21 cellular contexts compared by ENCODE assay signal in genomic region chr9:27602954-27603353, GRCh38. TPM values are rescaled to one million over a fixed set of nuclear protein-coding genes. Genes with fewer than 3 reads are reported as not detected.
DNase-seq lines count a peak whose midpoint lies in the region; TF ChIP-seq lines count a peak whose summit lies in the region.
"Had no signal": no experiment of that assay in that cellular context is flagged by ENCODE, and none has a peak within 500 bp of the region (broad histone marks: within the 10 kb centered on the region; RNA-seq: fewer than 3 reads in every experiment).

No MANE protein-coding gene starts in this region.

- H3K9me3 Mint-ChIP-seq in CD14-positive monocyte = peaks cover 0 to 4% (median 2%) of the 10 kb centered on the region in 7 donors
- H3K9me3 Mint-ChIP-seq in nephron progenitor cell = no peaks in the 10 kb centered on the region
- H3K9me3 Mint-ChIP-seq: CD8-positive, alpha-beta memory T cell had no signal

- H3K27me3 ChIP-seq in sigmoid colon = no peaks in the 10 kb centered on the region
- H3K27me3 ChIP-seq: Peyer's patch had no signal

- no peaks in the 10 kb centered on the region for H3K9me3 ChIP-seq in sigmoid colon
- H3K9me3 ChIP-seq: Peyer's patch had no signal

- H3K36me3 ChIP-seq in sigmoid colon = no peaks in the 10 kb centered on the region
- H3K36me3 ChIP-seq: Peyer's patch had no signal

- intact Hi-C loops in CD14-positive monocyte (cut with micrococcal nuclease) = no loop called here
- intact Hi-C loops in sigmoid colon (cut with DNase I) = loop anchor here (1.0 kb wide), 1 partner anchor 31 kb away; no protein-coding TSS in a partner anchor
- intact Hi-C loops in head of caudate nucleus (cut with DNase I) = no loop called here

- TF ChIP-seq CTCF in CD14-positive monocyte (IDR thresholded peaks at IDR 0.05) (no peak), fibroblast of villous mesenchyme (IDR thresholded peaks at IDR 0.05; ENCODE audit: insufficient read depth, low read depth, low read length) (no peak), nephron progenitor cell (IDR thresholded peaks at IDR 0.05) (no peak), sigmoid colon (IDR thresholded peaks at IDR 0.05) (no peak)

- H3K36me3 Mint-ChIP-seq in CD14-positive monocyte = peaks cover 3 to 6% of the 10 kb centered on the region in 2 donors
- no peaks in the 10 kb centered on the region for H3K36me3 Mint-ChIP-seq in nephron progenitor cell (ENCODE audit: low read depth)
- H3K36me3 Mint-ChIP-seq: CD8-positive, alpha-beta memory T cell had no signal

- H3K4me3 ChIP-seq in fibroblast of villous mesenchyme (ENCODE audit: low read depth, low read length) = no peak overlapping the region
- peak overlapping the region in 2 of 4 donors; percentile 2 to 15 for H3K4me3 ChIP-seq in sigmoid colon
- H3K4me3 ChIP-seq: Peyer's patch had no signal

- H3K27me3 Mint-ChIP-seq in CD14-positive monocyte (ENCODE audit: low read depth in 3 of 3) (no peaks in the 10 kb centered on the region), nephron progenitor cell (ENCODE audit: low read depth, poor library complexity) (no peaks in the 10 kb centered on the region)

- 90 to 96% methylated on average over 4 of the region's 4 CpGs for WGBS in sigmoid colon, 2 donors

- no peak overlapping the region for H3K4me3 Mint-ChIP-seq in CD14-positive monocyte
- H3K4me3 Mint-ChIP-seq in nephron progenitor cell = no peak overlapping the region
- H3K4me3 Mint-ChIP-seq: CD8-positive, alpha-beta memory T cell had no signal

- peak overlapping the region in 3 of 4 donors; percentile 64 to 75 (median 70) for H3K27ac ChIP-seq in sigmoid colon
- H3K27ac ChIP-seq: KMS-11, Peyer's patch had no signal

- no peak for DNase-seq in CD14-positive monocyte (ENCODE audit: low spot score)
- DNase-seq in fibroblast of villous mesenchyme (ENCODE audit: low read depth) = peak; percentile 7
- DNase-seq in nephron progenitor cell = no peak
- no peak for DNase-seq in sigmoid colon
- no peak for DNase-seq in head of caudate nucleus
- no peak for DNase-seq in SKM-1 treated with dmso at 0.1 percent for 144 hours (lab: John Stamatoyannopoulos, UW; ENCODE audit: unreplicated experiment)
- no peak for DNase-seq in NOMO-1 treated with dmso at 0.1 percent for 144 hours (lab: John Stamatoyannopoulos, UW; ENCODE audit: unreplicated experiment)
- DNase-seq: 8988T; C1 segment of cervical spinal cord; Calu3; CD8-positive, alpha-beta memory T cell; DMS153; GOT3; HCEC 1CT; IMR-90; NCI-H1694; NCI-H2171; NCI-H524 treated with DMSO at 0.1 percent for 48 hours; NCI-H82; Peyer's patch had no signal

- TF ChIP-seq EP300 in sigmoid colon (IDR thresholded peaks at IDR 0.05) = peak in 2 of 4 donors; percentile 49 to 66

- H3K27ac Mint-ChIP-seq in CD14-positive monocyte (peak overlapping the region; percentile 16 to 99 (median 96)), nephron progenitor cell (peak overlapping the region; percentile 62)

- peaks cover 0 to 38% (median 30%) of the 10 kb centered on the region in 4 donors for H3K4me1 ChIP-seq in sigmoid colon
- H3K4me1 ChIP-seq: Peyer's patch had no signal

- H3K4me1 Mint-ChIP-seq in CD14-positive monocyte (peaks cover 48% of the 10 kb centered on the region), nephron progenitor cell (peaks cover 20% of the 10 kb centered on the region)
- H3K4me1 Mint-ChIP-seq: CD8-positive, alpha-beta memory T cell had no signal

- no peak for TF ChIP-seq POLR2A in sigmoid colon (IDR thresholded peaks at IDR 0.05)

RNA-seq across cellular contexts. Expression of gene C9orf72, which starts 29.7 kb away (rescaled TPM):
- polyA plus RNA-seq in CD14-positive monocyte (100 to 1,000 TPM; 105 to 128 TPM), sigmoid colon (10 to 100 TPM in 2 of 3 donors, 1 to 10 TPM in 1; 6.4 to 11.3 (median 10.2) TPM)
- total RNA-seq in fibroblast of villous mesenchyme (6.1 and 7.8 TPM in 2 replicates), sigmoid colon (10 to 100 TPM; 21.0 to 28.0 (median 26.8) TPM)
